In the genomic region with DNA sequence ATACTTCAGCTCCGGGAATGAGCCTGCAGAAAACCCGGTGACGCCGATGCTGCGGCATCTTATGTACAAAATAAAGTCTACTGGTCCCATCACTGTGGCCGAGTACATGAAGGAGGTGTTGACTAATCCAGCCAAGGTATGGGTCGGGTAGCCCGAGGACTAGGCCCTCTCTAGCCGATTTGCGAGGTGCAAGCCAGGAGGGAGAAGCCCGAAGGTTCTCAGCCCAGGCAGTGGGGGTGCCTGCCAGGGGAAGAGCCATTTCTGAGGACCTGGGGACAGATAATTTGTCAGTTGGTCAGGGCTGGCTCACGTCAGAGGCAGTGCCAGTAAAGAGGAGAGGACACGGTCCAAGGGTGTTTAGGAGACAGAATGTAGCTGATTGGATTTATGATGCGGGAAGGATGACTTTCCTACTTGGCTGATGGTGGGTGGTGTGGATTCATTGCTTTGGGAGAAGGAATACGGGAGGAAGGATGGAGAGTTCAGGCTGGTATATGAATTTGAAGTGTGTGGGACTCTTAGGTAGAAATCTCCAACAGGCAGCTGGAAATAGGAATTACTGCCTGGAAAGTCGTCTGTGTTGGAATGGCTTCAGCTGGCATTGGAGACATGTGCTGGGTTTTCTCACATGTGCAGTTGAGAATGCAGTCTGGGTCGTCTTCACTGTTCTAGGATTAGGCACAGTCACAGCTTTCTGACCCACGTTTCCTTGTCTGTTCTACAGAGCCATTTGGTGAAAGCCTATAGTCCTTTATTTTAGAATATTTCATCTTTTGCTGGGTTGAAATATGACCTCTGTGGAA, we compare ENCODE assay signal across 1 cellular context.
TF ChIP-seq lines count a peak whose summit lies in the region.

No MANE protein-coding gene starts in this region.

TF ChIP-seq in SK-N-SH, 30 proteins besides CTCF, POLR2A, EP300 and RAD21:
- TF ChIP-seq, protein P1, sequence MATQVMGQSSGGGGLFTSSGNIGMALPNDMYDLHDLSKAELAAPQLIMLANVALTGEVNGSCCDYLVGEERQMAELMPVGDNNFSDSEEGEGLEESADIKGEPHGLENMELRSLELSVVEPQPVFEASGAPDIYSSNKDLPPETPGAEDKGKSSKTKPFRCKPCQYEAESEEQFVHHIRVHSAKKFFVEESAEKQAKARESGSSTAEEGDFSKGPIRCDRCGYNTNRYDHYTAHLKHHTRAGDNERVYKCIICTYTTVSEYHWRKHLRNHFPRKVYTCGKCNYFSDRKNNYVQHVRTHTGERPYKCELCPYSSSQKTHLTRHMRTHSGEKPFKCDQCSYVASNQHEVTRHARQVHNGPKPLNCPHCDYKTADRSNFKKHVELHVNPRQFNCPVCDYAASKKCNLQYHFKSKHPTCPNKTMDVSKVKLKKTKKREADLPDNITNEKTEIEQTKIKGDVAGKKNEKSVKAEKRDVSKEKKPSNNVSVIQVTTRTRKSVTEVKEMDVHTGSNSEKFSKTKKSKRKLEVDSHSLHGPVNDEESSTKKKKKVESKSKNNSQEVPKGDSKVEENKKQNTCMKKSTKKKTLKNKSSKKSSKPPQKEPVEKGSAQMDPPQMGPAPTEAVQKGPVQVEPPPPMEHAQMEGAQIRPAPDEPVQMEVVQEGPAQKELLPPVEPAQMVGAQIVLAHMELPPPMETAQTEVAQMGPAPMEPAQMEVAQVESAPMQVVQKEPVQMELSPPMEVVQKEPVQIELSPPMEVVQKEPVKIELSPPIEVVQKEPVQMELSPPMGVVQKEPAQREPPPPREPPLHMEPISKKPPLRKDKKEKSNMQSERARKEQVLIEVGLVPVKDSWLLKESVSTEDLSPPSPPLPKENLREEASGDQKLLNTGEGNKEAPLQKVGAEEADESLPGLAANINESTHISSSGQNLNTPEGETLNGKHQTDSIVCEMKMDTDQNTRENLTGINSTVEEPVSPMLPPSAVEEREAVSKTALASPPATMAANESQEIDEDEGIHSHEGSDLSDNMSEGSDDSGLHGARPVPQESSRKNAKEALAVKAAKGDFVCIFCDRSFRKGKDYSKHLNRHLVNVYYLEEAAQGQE (IDR thresholded peaks at IDR 0.05; ENCODE audit: low read depth, low read length), result no peak
- TF ChIP-seq, protein P2, sequence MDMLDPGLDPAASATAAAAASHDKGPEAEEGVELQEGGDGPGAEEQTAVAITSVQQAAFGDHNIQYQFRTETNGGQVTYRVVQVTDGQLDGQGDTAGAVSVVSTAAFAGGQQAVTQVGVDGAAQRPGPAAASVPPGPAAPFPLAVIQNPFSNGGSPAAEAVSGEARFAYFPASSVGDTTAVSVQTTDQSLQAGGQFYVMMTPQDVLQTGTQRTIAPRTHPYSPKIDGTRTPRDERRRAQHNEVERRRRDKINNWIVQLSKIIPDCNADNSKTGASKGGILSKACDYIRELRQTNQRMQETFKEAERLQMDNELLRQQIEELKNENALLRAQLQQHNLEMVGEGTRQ (IDR thresholded peaks at IDR 0.05; ENCODE audit: borderline replicate concordance, low read depth, low read length), result no peak
- TF ChIP-seq GATA2 (CRISPR knock-in tag; IDR thresholded peaks at IDR 0.05), result no peak
- TF ChIP-seq NFIC (IDR thresholded peaks at IDR 0.05; ENCODE audit: borderline replicate concordance), result no peak
- TF ChIP-seq EZH2phosphoT487 (IDR thresholded peaks at IDR 0.05; ENCODE audit: borderline replicate concordance, low read depth), result no peak
- TF ChIP-seq, protein P3, sequence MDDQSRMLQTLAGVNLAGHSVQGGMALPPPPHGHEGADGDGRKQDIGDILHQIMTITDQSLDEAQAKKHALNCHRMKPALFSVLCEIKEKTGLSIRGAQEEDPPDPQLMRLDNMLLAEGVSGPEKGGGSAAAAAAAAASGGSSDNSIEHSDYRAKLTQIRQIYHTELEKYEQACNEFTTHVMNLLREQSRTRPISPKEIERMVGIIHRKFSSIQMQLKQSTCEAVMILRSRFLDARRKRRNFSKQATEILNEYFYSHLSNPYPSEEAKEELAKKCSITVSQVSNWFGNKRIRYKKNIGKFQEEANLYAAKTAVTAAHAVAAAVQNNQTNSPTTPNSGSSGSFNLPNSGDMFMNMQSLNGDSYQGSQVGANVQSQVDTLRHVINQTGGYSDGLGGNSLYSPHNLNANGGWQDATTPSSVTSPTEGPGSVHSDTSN (IDR thresholded peaks at IDR 0.05), result no peak
- TF ChIP-seq JUND (IDR thresholded peaks at IDR 0.05), result no peak
- TF ChIP-seq RXRA (IDR thresholded peaks at IDR 0.05; ENCODE audit: borderline replicate concordance, low read depth), result no peak
- TF ChIP-seq ELF1 (IDR thresholded peaks at IDR 0.05), result no peak
- no peak for TF ChIP-seq RFX5 (IDR thresholded peaks at IDR 0.05; ENCODE audit: low read length)
- no peak for TF ChIP-seq SMC3 (IDR thresholded peaks at IDR 0.05; ENCODE audit: low read depth, low read length)
- TF ChIP-seq POLR2AphosphoS5 (IDR thresholded peaks at IDR 0.05; ENCODE audit: low read depth, low read length), result no peak
- TF ChIP-seq MEF2A (IDR thresholded peaks at IDR 0.05; ENCODE audit: borderline replicate concordance, low read depth), result no peak
- no peak; the same call in none of the 2 replicates for TF ChIP-seq MXI1 (IDR thresholded peaks at IDR 0.05; ENCODE audit: low read depth, low read length)
- TF ChIP-seq YY1 (IDR thresholded peaks at IDR 0.05; ENCODE audit: low read depth), result no peak
- no peak for TF ChIP-seq FOSL2 (IDR thresholded peaks at IDR 0.05; ENCODE audit: borderline replicate concordance, low read depth)
- no peak for TF ChIP-seq FOXM1 (IDR thresholded peaks at IDR 0.05; ENCODE audit: low read depth)
- TF ChIP-seq, protein P4, sequence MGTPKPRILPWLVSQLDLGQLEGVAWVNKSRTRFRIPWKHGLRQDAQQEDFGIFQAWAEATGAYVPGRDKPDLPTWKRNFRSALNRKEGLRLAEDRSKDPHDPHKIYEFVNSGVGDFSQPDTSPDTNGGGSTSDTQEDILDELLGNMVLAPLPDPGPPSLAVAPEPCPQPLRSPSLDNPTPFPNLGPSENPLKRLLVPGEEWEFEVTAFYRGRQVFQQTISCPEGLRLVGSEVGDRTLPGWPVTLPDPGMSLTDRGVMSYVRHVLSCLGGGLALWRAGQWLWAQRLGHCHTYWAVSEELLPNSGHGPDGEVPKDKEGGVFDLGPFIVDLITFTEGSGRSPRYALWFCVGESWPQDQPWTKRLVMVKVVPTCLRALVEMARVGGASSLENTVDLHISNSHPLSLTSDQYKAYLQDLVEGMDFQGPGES (IDR thresholded peaks at IDR 0.05; ENCODE audit: low read depth, low read length), result no peak
